1 cellular context compared by ENCODE assay signal in genomic region chr10:102791754-102792153, GRCh38.
TF ChIP-seq lines count a peak whose summit lies in the region.

No MANE protein-coding gene starts in this region.

TF ChIP-seq in H1, 55 proteins besides CTCF, POLR2A, EP300 and RAD21:
- TF ChIP-seq E2F6 (IDR thresholded peaks at IDR 0.05), result no peak
- TF ChIP-seq HDAC2 (IDR thresholded peaks at IDR 0.05; ENCODE audit: borderline replicate concordance in 1 of 2, low read depth in 2 of 2, low read length in 2 of 2), result no peak
